Comparison of ENCODE assay signal across 14 cellular contexts in the genomic region with DNA sequence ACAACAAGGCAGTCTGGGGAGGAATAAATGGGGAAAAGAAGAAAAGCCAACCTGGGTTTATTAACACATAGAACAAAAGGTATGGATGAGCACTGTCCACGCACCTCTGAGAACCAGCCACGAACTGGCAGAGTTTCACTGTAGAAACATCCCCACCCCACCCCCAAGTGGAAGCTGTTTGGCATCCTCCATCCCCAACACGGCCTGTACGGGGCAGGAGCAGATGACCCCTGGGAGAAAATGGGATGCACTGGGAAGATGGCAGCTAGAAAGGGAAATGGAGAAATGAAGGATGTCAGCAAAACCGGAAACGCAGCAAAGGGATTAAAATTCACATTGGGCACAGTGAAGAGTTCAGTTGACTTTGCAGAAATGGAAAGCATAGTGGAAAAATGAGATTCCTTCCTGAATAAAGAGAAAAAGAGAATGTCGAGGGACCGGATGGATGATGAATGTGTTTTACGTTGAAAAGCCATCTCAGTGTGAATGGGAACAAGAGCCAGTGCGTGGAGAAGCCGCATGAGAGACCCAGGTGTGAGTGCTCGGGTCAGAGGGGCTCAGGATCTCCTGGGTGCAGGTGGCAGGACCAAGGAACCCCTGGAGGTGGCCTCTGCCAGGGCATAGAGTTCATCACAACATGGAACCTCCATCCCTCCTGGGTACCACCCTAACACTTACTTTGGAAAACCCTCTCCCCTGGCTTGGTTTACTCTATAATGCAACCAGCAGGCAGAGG.
A peak's percentile ranks its signal among the peaks of the same experiment; 100 is the strongest.
DNase-seq lines count a peak whose midpoint lies in the region; ATAC-seq, FAIRE-seq and TF ChIP-seq lines count a peak whose summit lies in the region.
"Had no signal": no experiment of that assay in that cellular context is flagged by ENCODE, and none has a peak within 500 bp of the region (broad histone marks: within the 10 kb centered on the region; RNA-seq: fewer than 3 reads in every experiment).

No MANE protein-coding gene starts in this region.

- DNase-seq in D721Med (ENCODE audit: insufficient read length, low spot score) (no peak), mesothelial cell of epicardium (ENCODE audit: low spot score in 2 of 2, unreplicated experiment in 2 of 2) (no peak), ureter (ENCODE audit: low spot score) (no peak), stomach (no peak)
- DNase-seq: CD8-positive, alpha-beta T cell; DMS79 treated with DMSO at 0.1 percent for 48 hours; GF-D8 had no signal

- TF ChIP-seq CTCF in D721Med (IDR thresholded peaks at IDR 0.05; ENCODE audit: insufficient read depth, missing control alignments) (no peak), brain (conservative IDR thresholded peaks at IDR 0.05) (no peak), mesothelial cell of epicardium (IDR thresholded peaks at IDR 0.05; ENCODE audit: unreplicated experiment) (no peak), stomach (IDR thresholded peaks at IDR 0.05) (no peak)

- 86 to 91% (median 89%) methylated on average over 12 of the region's 12 CpGs for WGBS in stomach, 5 donors

- H3K27ac Mint-ChIP-seq in brain (peak overlapping the region in 3 of 5 experiments; percentile 22 to 68 (median 41)), mesothelial cell of epicardium (peak overlapping the region; percentile 31)
- H3K27ac Mint-ChIP-seq: B cell; CD8-positive, alpha-beta T cell; IgD-negative memory B cell had no signal

- H3K36me3 Mint-ChIP-seq in brain (peaks cover 72% of the 10 kb centered on the region), mesothelial cell of epicardium (peaks cover 39% of the 10 kb centered on the region)

- intact Hi-C loops in stomach (cut with DNase I; ENCODE audit: low total_unique reads), result no loop called here

- peaks cover 30 to 98% (median 92%) of the 10 kb centered on the region in 4 donors for H3K36me3 ChIP-seq in stomach
- H3K36me3 ChIP-seq: HAP-1 had no signal

- H3K9me3 Mint-ChIP-seq in brain (no peaks in the 10 kb centered on the region), mesothelial cell of epicardium (no peaks in the 10 kb centered on the region)
- H3K9me3 Mint-ChIP-seq: CD8-positive, alpha-beta T cell; IgD-negative memory B cell had no signal

- H3K4me3 ChIP-seq in stomach, result no peak overlapping the region
- H3K4me3 ChIP-seq: BLaER1 treated with 17β-estradiol and CSF1 and Interleukin-3, amounts not matched to agents 10 nM and 100 nM; HAP-1 had no signal

- H3K4me3 Mint-ChIP-seq in brain, result peak overlapping the region in 1 of 5 experiments; percentile 22
- no peak overlapping the region for H3K4me3 Mint-ChIP-seq in mesothelial cell of epicardium
- H3K4me3 Mint-ChIP-seq: B cell; CD8-positive, alpha-beta T cell had no signal

- ATAC-seq in GM18870 (IDR thresholded peaks at IDR 0.05; ENCODE audit: unreplicated experiment), result no peak
- ATAC-seq: CD8-positive, alpha-beta T cell; HepG2 had no signal

- H3K27me3 Mint-ChIP-seq in brain, result no peaks in the 10 kb centered on the region
- no peaks in the 10 kb centered on the region for H3K27me3 Mint-ChIP-seq in mesothelial cell of epicardium (ENCODE audit: low read depth)
- H3K27me3 Mint-ChIP-seq: B cell, IgD-negative memory B cell had no signal

- H3K27ac ChIP-seq in stomach, result no peak overlapping the region
- H3K27ac ChIP-seq: BLaER1 treated with 17β-estradiol and CSF1 and Interleukin-3, amounts not matched to agents 10 nM and 100 nM had no signal

- H3K4me1 Mint-ChIP-seq in brain (peaks cover 38% of the 10 kb centered on the region), mesothelial cell of epicardium (peaks cover 14% of the 10 kb centered on the region)
- H3K4me1 Mint-ChIP-seq: B cell, IgD-negative memory B cell had no signal

- H3K4me1 ChIP-seq in stomach, result no peaks in the 10 kb centered on the region
- H3K4me1 ChIP-seq: BLaER1 treated with 17β-estradiol and CSF1 and Interleukin-3, amounts not matched to agents 10 nM and 100 nM; HAP-1 had no signal

- H3K27me3 ChIP-seq in stomach, result no peaks in the 10 kb centered on the region
- H3K27me3 ChIP-seq: BLaER1 treated with 17β-estradiol and CSF1 and Interleukin-3, amounts not matched to agents 10 nM and 100 nM had no signal

- peak; percentile 85 for FAIRE-seq in D721Med (lab: Jason Lieb, UNC)
- FAIRE-seq: HepG2 had no signal

- no peak for TF ChIP-seq EP300 in stomach (IDR thresholded peaks at IDR 0.05)

- TF ChIP-seq POLR2A in stomach (IDR thresholded peaks at IDR 0.05), result no peak

- no peaks in the 10 kb centered on the region for H3K9me3 ChIP-seq in stomach
- H3K9me3 ChIP-seq: BLaER1 treated with 17β-estradiol and CSF1 and Interleukin-3, amounts not matched to agents 10 nM and 100 nM; HAP-1 had no signal
